Comparison of ENCODE assay signal across 1 cellular context in the genomic region with DNA sequence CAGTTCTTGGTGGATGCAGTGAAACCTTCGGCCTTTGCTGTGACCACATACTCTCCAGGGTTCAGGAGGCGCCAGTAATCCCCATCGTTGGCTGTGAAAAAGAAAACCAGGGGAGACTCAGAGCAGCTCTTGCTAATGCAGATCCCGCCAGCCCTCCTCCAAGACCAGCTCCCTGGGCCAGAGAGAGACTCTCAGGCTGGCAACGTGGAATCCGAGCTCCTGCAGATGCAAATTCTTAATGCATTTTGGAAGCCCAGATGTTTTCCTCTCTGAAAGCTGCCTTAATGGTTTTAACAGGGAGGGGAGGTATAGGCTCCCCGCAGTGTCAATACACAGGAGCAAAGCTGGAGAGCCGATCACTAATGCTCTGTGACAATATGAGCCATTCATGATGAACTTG.
TF ChIP-seq lines count a peak whose summit lies in the region.

No MANE protein-coding gene starts in this region.

TF ChIP-seq in GM23338, 12 proteins besides CTCF, POLR2A, EP300 and RAD21:
- TF ChIP-seq EZH2phosphoT487 (IDR thresholded peaks at IDR 0.05; ENCODE audit: unreplicated experiment): no peak
- TF ChIP-seq, protein P1, sequence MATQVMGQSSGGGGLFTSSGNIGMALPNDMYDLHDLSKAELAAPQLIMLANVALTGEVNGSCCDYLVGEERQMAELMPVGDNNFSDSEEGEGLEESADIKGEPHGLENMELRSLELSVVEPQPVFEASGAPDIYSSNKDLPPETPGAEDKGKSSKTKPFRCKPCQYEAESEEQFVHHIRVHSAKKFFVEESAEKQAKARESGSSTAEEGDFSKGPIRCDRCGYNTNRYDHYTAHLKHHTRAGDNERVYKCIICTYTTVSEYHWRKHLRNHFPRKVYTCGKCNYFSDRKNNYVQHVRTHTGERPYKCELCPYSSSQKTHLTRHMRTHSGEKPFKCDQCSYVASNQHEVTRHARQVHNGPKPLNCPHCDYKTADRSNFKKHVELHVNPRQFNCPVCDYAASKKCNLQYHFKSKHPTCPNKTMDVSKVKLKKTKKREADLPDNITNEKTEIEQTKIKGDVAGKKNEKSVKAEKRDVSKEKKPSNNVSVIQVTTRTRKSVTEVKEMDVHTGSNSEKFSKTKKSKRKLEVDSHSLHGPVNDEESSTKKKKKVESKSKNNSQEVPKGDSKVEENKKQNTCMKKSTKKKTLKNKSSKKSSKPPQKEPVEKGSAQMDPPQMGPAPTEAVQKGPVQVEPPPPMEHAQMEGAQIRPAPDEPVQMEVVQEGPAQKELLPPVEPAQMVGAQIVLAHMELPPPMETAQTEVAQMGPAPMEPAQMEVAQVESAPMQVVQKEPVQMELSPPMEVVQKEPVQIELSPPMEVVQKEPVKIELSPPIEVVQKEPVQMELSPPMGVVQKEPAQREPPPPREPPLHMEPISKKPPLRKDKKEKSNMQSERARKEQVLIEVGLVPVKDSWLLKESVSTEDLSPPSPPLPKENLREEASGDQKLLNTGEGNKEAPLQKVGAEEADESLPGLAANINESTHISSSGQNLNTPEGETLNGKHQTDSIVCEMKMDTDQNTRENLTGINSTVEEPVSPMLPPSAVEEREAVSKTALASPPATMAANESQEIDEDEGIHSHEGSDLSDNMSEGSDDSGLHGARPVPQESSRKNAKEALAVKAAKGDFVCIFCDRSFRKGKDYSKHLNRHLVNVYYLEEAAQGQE (IDR thresholded peaks at IDR 0.05; ENCODE audit: unreplicated experiment): no peak
- TF ChIP-seq ZNF114 (CRISPR knock-in tag; IDR thresholded peaks at IDR 0.05): no peak
- TF ChIP-seq, protein P2, sequence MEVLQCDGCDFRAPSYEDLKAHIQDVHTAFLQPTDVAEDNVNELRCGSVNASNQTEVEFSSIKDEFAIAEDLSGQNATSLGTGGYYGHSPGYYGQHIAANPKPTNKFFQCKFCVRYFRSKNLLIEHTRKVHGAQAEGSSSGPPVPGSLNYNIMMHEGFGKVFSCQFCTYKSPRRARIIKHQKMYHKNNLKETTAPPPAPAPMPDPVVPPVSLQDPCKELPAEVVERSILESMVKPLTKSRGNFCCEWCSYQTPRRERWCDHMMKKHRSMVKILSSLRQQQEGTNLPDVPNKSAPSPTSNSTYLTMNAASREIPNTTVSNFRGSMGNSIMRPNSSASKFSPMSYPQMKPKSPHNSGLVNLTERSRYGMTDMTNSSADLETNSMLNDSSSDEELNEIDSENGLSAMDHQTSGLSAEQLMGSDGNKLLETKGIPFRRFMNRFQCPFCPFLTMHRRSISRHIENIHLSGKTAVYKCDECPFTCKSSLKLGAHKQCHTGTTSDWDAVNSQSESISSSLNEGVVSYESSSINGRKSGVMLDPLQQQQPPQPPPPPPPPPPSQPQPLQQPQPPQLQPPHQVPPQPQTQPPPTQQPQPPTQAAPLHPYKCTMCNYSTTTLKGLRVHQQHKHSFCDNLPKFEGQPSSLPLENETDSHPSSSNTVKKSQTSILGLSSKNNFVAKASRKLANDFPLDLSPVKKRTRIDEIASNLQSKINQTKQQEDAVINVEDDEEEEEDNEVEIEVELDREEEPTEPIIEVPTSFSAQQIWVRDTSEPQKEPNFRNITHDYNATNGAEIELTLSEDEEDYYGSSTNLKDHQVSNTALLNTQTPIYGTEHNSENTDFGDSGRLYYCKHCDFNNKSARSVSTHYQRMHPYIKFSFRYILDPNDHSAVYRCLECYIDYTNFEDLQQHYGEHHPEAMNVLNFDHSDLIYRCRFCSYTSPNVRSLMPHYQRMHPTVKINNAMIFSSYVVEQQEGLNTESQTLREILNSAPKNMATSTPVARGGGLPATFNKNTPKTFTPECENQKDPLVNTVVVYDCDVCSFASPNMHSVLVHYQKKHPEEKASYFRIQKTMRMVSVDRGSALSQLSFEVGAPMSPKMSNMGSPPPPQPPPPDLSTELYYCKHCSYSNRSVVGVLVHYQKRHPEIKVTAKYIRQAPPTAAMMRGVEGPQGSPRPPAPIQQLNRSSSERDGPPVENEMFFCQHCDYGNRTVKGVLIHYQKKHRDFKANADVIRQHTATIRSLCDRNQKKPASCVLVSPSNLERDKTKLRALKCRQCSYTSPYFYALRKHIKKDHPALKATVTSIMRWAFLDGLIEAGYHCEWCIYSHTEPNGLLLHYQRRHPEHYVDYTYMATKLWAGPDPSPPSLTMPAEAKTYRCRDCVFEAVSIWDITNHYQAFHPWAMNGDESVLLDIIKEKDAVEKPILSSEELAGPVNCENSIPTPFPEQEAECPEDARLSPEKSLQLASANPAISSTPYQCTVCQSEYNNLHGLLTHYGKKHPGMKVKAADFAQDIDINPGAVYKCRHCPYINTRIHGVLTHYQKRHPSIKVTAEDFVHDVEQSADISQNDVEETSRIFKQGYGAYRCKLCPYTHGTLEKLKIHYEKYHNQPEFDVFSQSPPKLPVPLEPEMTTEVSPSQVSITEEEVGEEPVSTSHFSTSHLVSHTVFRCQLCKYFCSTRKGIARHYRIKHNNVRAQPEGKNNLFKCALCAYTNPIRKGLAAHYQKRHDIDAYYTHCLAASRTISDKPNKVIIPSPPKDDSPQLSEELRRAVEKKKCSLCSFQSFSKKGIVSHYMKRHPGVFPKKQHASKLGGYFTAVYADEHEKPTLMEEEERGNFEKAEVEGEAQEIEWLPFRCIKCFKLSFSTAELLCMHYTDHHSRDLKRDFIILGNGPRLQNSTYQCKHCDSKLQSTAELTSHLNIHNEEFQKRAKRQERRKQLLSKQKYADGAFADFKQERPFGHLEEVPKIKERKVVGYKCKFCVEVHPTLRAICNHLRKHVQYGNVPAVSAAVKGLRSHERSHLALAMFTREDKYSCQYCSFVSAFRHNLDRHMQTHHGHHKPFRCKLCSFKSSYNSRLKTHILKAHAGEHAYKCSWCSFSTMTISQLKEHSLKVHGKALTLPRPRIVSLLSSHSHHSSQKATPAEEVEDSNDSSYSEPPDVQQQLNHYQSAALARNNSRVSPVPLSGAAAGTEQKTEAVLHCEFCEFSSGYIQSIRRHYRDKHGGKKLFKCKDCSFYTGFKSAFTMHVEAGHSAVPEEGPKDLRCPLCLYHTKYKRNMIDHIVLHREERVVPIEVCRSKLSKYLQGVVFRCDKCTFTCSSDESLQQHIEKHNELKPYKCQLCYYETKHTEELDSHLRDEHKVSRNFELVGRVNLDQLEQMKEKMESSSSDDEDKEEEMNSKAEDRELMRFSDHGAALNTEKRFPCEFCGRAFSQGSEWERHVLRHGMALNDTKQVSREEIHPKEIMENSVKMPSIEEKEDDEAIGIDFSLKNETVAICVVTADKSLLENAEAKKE (CRISPR knock-in tag; IDR thresholded peaks at IDR 0.05): no peak
- TF ChIP-seq CREB1 (CRISPR knock-in tag; IDR thresholded peaks at IDR 0.05; ENCODE audit: low read depth): no peak
